In genomic region chr13:93769607-93770006, GRCh38 we compare ENCODE assay signal across 23 cellular contexts.
A peak's percentile ranks its signal among the peaks of the same experiment; 100 is the strongest.
DNase-seq lines count a peak whose midpoint lies in the region; ATAC-seq, FAIRE-seq and TF ChIP-seq lines count a peak whose summit lies in the region.
"Had no signal": no experiment of that assay in that cellular context is flagged by ENCODE, and none has a peak within 500 bp of the region (broad histone marks: within the 10 kb centered on the region; RNA-seq: fewer than 3 reads in every experiment).

No MANE protein-coding gene starts in this region.

- H2BK120ac ChIP-seq in IMR-90 (ENCODE audit: low read depth, low read length) (no peak overlapping the region), trophoblast cell (ENCODE audit: insufficient read depth, low read length, poor library complexity) (no peak overlapping the region)

- no peak overlapping the region for H3K14ac ChIP-seq in IMR-90 (replicated peaks; ENCODE audit: low read depth, low read length)
- no peak overlapping the region for H3K14ac ChIP-seq in trophoblast cell (ENCODE audit: low read length)

- H3K27me3 ChIP-seq in IMR-90 (ENCODE audit: control insufficient read depth, insufficient read depth, low read length) (no peaks in the 10 kb centered on the region), astrocyte (ENCODE audit: insufficient read depth, low read length) (no peaks in the 10 kb centered on the region), hepatocyte (no peaks in the 10 kb centered on the region), trophoblast cell (ENCODE audit: insufficient read depth, low read length) (no peaks in the 10 kb centered on the region), upper lobe of right lung (no peaks in the 10 kb centered on the region)

- no peak for TF ChIP-seq POLR2A in IMR-90 (IDR thresholded peaks at IDR 0.05; ENCODE audit: low read depth, low read length)

- POLR2A ChIA-PET in IMR-90 (lab: Charles Lee; ENCODE audit: unreplicated experiment): no interaction called here

- H2AK5ac ChIP-seq in IMR-90 (ENCODE audit: low read depth, low read length) (no peak overlapping the region), trophoblast cell (ENCODE audit: low read length) (no peak overlapping the region)

- DNase-seq in IMR-90: no peak
- no peak for DNase-seq in astrocyte (ENCODE audit: low read depth)
- no peak for DNase-seq in hepatocyte (ENCODE audit: low spot score)
- no peak for DNase-seq in trophoblast cell
- no peak for DNase-seq in activated T-cell treated with anti-CD3 and anti-CD28 coated beads, Interleukin-2, amount 50 U/mL, for 4 hours
- DNase-seq in upper lobe of right lung: no peak
- DNase-seq: C1 segment of cervical spinal cord; CD4-positive, alpha-beta memory T cell; COR-L47; DMS53; H7; MM.1S; NCI-H2029; NCI-H345; NCI-H510A treated with DMSO at 0.1 percent for 48 hours; NCI-H774; SK-N-SH had no signal

- H3K36me3 ChIP-seq in IMR-90 (ENCODE audit: control insufficient read depth, insufficient read depth, low read length) (no peaks in the 10 kb centered on the region), astrocyte (ENCODE audit: insufficient read depth, low read length) (no peaks in the 10 kb centered on the region), hepatocyte (replicated peaks; ENCODE audit: insufficient read depth, low read depth) (no peaks in the 10 kb centered on the region), trophoblast cell (ENCODE audit: control insufficient read depth in 1 of 2, insufficient read depth in 2 of 2, low read length in 2 of 2) (no peaks in the 10 kb centered on the region), upper lobe of right lung (no peaks in the 10 kb centered on the region)

- ATAC-seq in IMR-90 (ENCODE audit: low read depth): no peak
- ATAC-seq in activated T-cell treated with anti-CD3 and anti-CD28 coated beads, Interleukin-2, amount 50 U/mL, for 4 hours: no peak
- no peak for ATAC-seq in HG03378 (IDR thresholded peaks at IDR 0.05; ENCODE audit: unreplicated experiment)
- ATAC-seq in upper lobe of right lung: no peak
- ATAC-seq: A549 had no signal

- no peaks in the 10 kb centered on the region for H3K9me3 ChIP-seq in IMR-90 (ENCODE audit: control insufficient read depth, insufficient read depth, low read length)
- no peaks in the 10 kb centered on the region for H3K9me3 ChIP-seq in astrocyte (ENCODE audit: insufficient read depth, low read depth, low read length)
- H3K9me3 ChIP-seq in hepatocyte (ENCODE audit: low read depth): no peaks in the 10 kb centered on the region
- H3K9me3 ChIP-seq in trophoblast cell (ENCODE audit: insufficient read depth, low read depth, low read length): no peaks in the 10 kb centered on the region
- H3K9me3 ChIP-seq in upper lobe of right lung: no peaks in the 10 kb centered on the region
- H3K9me3 ChIP-seq: A549, SK-N-SH had no signal

- H3K56ac ChIP-seq in IMR-90 (ENCODE audit: extremely low read depth, insufficient read depth, low read length): no peak overlapping the region

- H3K9me2 ChIP-seq in hepatocyte (replicated peaks; ENCODE audit: insufficient read depth): no peaks in the 10 kb centered on the region
- H3K9me2 ChIP-seq: SK-N-SH had no signal

- in situ Hi-C loops in IMR-90 (cut with MboI; ENCODE audit: low sequenced_read_pairs): no loop called here

- H4K91ac ChIP-seq in IMR-90 (ENCODE audit: insufficient read depth, low read depth, low read length) (no peak overlapping the region), trophoblast cell (ENCODE audit: low read depth, low read length) (no peak overlapping the region)

- intact Hi-C loops in IMR-90 (cut with micrococcal nuclease) (loop anchor here (10.0 kb wide), 1 partner anchor 925 kb away; no protein-coding TSS in a partner anchor), upper lobe of right lung (cut with DNase I) (no loop called here)

- no peak overlapping the region for H3K4me3 Mint-ChIP-seq in astrocyte (ENCODE audit: unreplicated experiment)
- H3K4me3 Mint-ChIP-seq in activated T-cell treated with anti-CD3 and anti-CD28 coated beads, Interleukin-2, amount 50 U/mL, for 4 hours: no peak overlapping the region
- H3K4me3 Mint-ChIP-seq: CD4-positive, alpha-beta memory T cell had no signal

- H3K23ac ChIP-seq in IMR-90 (ENCODE audit: low read depth, low read length): no peak overlapping the region
- no peak overlapping the region for H3K23ac ChIP-seq in trophoblast cell (ENCODE audit: low read length)

- no peak overlapping the region for H2BK15ac ChIP-seq in IMR-90 (ENCODE audit: low read depth, low read length)

- no peak overlapping the region for H4K12ac ChIP-seq in trophoblast cell (ENCODE audit: low read depth, low read length)

- H3K79me2 ChIP-seq in astrocyte (ENCODE audit: insufficient read depth, low read length) (no peaks in the 10 kb centered on the region), hepatocyte (no peaks in the 10 kb centered on the region), trophoblast cell (ENCODE audit: control insufficient read depth, insufficient read depth, low read length, poor library complexity) (no peaks in the 10 kb centered on the region)

- H3K79me1 ChIP-seq in IMR-90 (ENCODE audit: low read depth in 1 of 2, low read length in 2 of 2): no peaks in the 10 kb centered on the region
- H3K79me1 ChIP-seq in trophoblast cell (ENCODE audit: low read length): no peaks in the 10 kb centered on the region

- peaks cover 2% of the 10 kb centered on the region for H3K36me3 Mint-ChIP-seq in astrocyte (ENCODE audit: low read depth, unreplicated experiment)
- H3K36me3 Mint-ChIP-seq in activated T-cell treated with anti-CD3 and anti-CD28 coated beads, Interleukin-2, amount 50 U/mL, for 4 hours (ENCODE audit: insufficient read depth): no peaks in the 10 kb centered on the region
- H3K36me3 Mint-ChIP-seq: CD4-positive, alpha-beta memory T cell had no signal

- FAIRE-seq in astrocyte (lab: Jason Lieb, UNC): no peak
- FAIRE-seq: A549, GM18507, HTR-8/SVneo, RCC 7860 had no signal

- no peak for TF ChIP-seq RAD21 in IMR-90 (IDR thresholded peaks at IDR 0.05; ENCODE audit: low read length)

- H4K8ac ChIP-seq in IMR-90 (ENCODE audit: low read depth in 2 of 2, low read length in 2 of 2) (no peak overlapping the region), trophoblast cell (ENCODE audit: low read depth, low read length) (no peak overlapping the region)

- H3K9me3 Mint-ChIP-seq in astrocyte (ENCODE audit: unreplicated experiment): no peaks in the 10 kb centered on the region
- no peaks in the 10 kb centered on the region for H3K9me3 Mint-ChIP-seq in activated T-cell treated with anti-CD3 and anti-CD28 coated beads, Interleukin-2, amount 50 U/mL, for 4 hours

- H4K5ac ChIP-seq in IMR-90 (ENCODE audit: low read depth, low read length): peak overlapping the region; percentile 54; the same call in 1 of the 2 replicates

- H2AK9ac ChIP-seq in IMR-90 (replicated peaks; ENCODE audit: low read depth, low read length, poor library complexity): no peak overlapping the region

- H3K4me1 Mint-ChIP-seq in astrocyte (ENCODE audit: low read depth, unreplicated experiment): peaks cover 27% of the 10 kb centered on the region
- no peaks in the 10 kb centered on the region for H3K4me1 Mint-ChIP-seq in activated T-cell treated with anti-CD3 and anti-CD28 coated beads, Interleukin-2, amount 50 U/mL, for 4 hours (ENCODE audit: low read depth)
- H3K4me1 Mint-ChIP-seq: CD4-positive, alpha-beta memory T cell had no signal

- H2AFZ ChIP-seq in IMR-90 (replicated peaks; ENCODE audit: low read length, poor library complexity) (no peak overlapping the region), astrocyte (ENCODE audit: low read depth, low read length) (no peak overlapping the region), hepatocyte (no peak overlapping the region), trophoblast cell (ENCODE audit: insufficient read depth, low read length, poor library complexity) (no peak overlapping the region)

- H3K4me2 ChIP-seq in IMR-90 (ENCODE audit: low read depth, low read length): no peak overlapping the region; the same call in 1 of the 2 replicates
- no peak overlapping the region for H3K4me2 ChIP-seq in astrocyte (ENCODE audit: low read length)
- no peak overlapping the region for H3K4me2 ChIP-seq in hepatocyte
- no peak overlapping the region for H3K4me2 ChIP-seq in trophoblast cell (ENCODE audit: low read length)
- H3K4me2 ChIP-seq: A549, KMS-11, SK-N-SH had no signal

- H3K18ac ChIP-seq in IMR-90 (ENCODE audit: low read depth, low read length): peak overlapping the region; percentile 34; the same call in 1 of the 2 replicates
- H3K18ac ChIP-seq in trophoblast cell (ENCODE audit: low read length): no peak overlapping the region

- H3K27ac ChIP-seq in IMR-90 (ENCODE audit: insufficient read depth, low read length) (no peak overlapping the region), astrocyte (ENCODE audit: low read depth, low read length) (no peak overlapping the region), hepatocyte (peak overlapping the region; percentile 10), trophoblast cell (ENCODE audit: low read depth, low read length) (peak overlapping the region; percentile 3), upper lobe of right lung (no peak overlapping the region)
- H3K27ac ChIP-seq: A549, KMS-11 had no signal

- H3K9me1 ChIP-seq in IMR-90 (ENCODE audit: insufficient read depth, low read length): no peaks in the 10 kb centered on the region

- H3K27ac Mint-ChIP-seq in astrocyte (ENCODE audit: unreplicated experiment): peak overlapping the region; percentile 27
- H3K27ac Mint-ChIP-seq: CD4-positive, alpha-beta memory T cell had no signal

- TF ChIP-seq CTCF in IMR-90 (conservative IDR thresholded peaks at IDR 0.05; ENCODE audit: low read depth, low read length) (no peak), astrocyte (IDR thresholded peaks at IDR 0.05; ENCODE audit: insufficient read depth, low read depth, low read length) (no peak), hepatocyte (IDR thresholded peaks at IDR 0.05; ENCODE audit: poor library complexity) (no peak), upper lobe of right lung (IDR thresholded peaks at IDR 0.05) (no peak)

- no TSS peak for BruUV-seq in IMR-90 (replicated peaks; lab: Mats Ljungman, UMichigan)

- H3K4me1 ChIP-seq in IMR-90 (ENCODE audit: control insufficient read depth, insufficient read depth, low read length) (peaks cover 7% of the 10 kb centered on the region), astrocyte (ENCODE audit: insufficient read depth, low read length) (peaks cover 8% of the 10 kb centered on the region), hepatocyte (ENCODE audit: insufficient read depth) (peaks cover 28% of the 10 kb centered on the region), trophoblast cell (ENCODE audit: control insufficient read depth in 1 of 2, insufficient read depth in 2 of 2, low read length in 2 of 2) (no peaks in the 10 kb centered on the region), upper lobe of right lung (no peaks in the 10 kb centered on the region)

- H3K9ac ChIP-seq in IMR-90 (ENCODE audit: low read depth, low read length) (no peak overlapping the region), astrocyte (ENCODE audit: low read length) (no peak overlapping the region), trophoblast cell (ENCODE audit: low read length) (no peak overlapping the region)
- H3K9ac ChIP-seq: KMS-11, SK-N-SH had no signal

- no peak overlapping the region for H2BK5ac ChIP-seq in IMR-90 (ENCODE audit: low read depth, low read length, poor library complexity, severe bottlenecking)
- H2BK5ac ChIP-seq in trophoblast cell (ENCODE audit: low read depth, low read length, poor library complexity): no peak overlapping the region

- H2BK20ac ChIP-seq in IMR-90 (ENCODE audit: low read depth, low read length): no peak overlapping the region

- no peaks in the 10 kb centered on the region for H4K20me1 ChIP-seq in IMR-90 (ENCODE audit: insufficient read depth, low read length)
- H4K20me1 ChIP-seq in astrocyte (ENCODE audit: insufficient read depth, low read length): no peaks in the 10 kb centered on the region
- no peaks in the 10 kb centered on the region for H4K20me1 ChIP-seq in hepatocyte (ENCODE audit: insufficient read depth, poor library complexity, severe bottlenecking)

- dilution Hi-C loops in IMR-90 (cut with HindIII; ENCODE audit: low sequenced_read_pairs, unreplicated experiment): no loop called here

- H3K27me3 Mint-ChIP-seq in astrocyte (ENCODE audit: low read depth, unreplicated experiment): no peaks in the 10 kb centered on the region
- H3K27me3 Mint-ChIP-seq in activated T-cell treated with anti-CD3 and anti-CD28 coated beads, Interleukin-2, amount 50 U/mL, for 4 hours (ENCODE audit: low read depth): peaks cover 3% of the 10 kb centered on the region

- H3K4ac ChIP-seq in IMR-90 (ENCODE audit: low read depth, low read length): peak overlapping the region; percentile 47; the same call in 1 of the 2 replicates
- no peak overlapping the region for H3K4ac ChIP-seq in trophoblast cell (ENCODE audit: low read depth, low read length)

- H3K4me3 ChIP-seq in IMR-90 (ENCODE audit: insufficient read depth, low read depth, low read length): no peak overlapping the region
- no peak overlapping the region for H3K4me3 ChIP-seq in astrocyte (ENCODE audit: insufficient read depth, low read depth, low read length)
- H3K4me3 ChIP-seq in hepatocyte: no peak overlapping the region
- H3K4me3 ChIP-seq in trophoblast cell (ENCODE audit: low read depth, low read length): no peak overlapping the region
- no peak overlapping the region for H3K4me3 ChIP-seq in upper lobe of right lung
- H3K4me3 ChIP-seq: A549 had no signal

- CTCF ChIA-PET in IMR-90 (lab: Yijun Ruan, JAX): no interaction called here

- H2BK12ac ChIP-seq in trophoblast cell (ENCODE audit: low read length): no peak overlapping the region

- WGBS in IMR-90 (ENCODE audit: extremely low coverage in 2 of 2, insufficient read length in 1 of 2), 2 experiments: no CpG with 5 or more reads among the region's 1 CpG
- 86% methylated on average over 1 of the region's 1 CpG for WGBS in hepatocyte (ENCODE audit: low lambda C conversion rate, missing lambda C conversion rate)
- no CpG with 5 or more reads among the region's 1 CpG for WGBS in trophoblast cell (ENCODE audit: extremely low coverage, insufficient coverage, insufficient read length)

Comparison
In these comparisons a context has a peak if more than half of its experiments do, and no peak if none do; other contexts are left out.
1. H3K27ac ChIP-seq: peak in hepatocyte (single experiment) and trophoblast cell (single experiment); none in IMR-90 (single experiment), astrocyte (single experiment) and upper lobe of right lung (single experiment).